1 cellular context compared by ENCODE assay signal in genomic region chr5:166068547-166069335, GRCh38.
TF ChIP-seq lines count a peak whose summit lies in the region.

No MANE protein-coding gene starts in this region.

TF ChIP-seq in H1, 55 proteins besides CTCF, POLR2A, EP300 and RAD21 (continued from another document):
- TF ChIP-seq, protein P1, sequence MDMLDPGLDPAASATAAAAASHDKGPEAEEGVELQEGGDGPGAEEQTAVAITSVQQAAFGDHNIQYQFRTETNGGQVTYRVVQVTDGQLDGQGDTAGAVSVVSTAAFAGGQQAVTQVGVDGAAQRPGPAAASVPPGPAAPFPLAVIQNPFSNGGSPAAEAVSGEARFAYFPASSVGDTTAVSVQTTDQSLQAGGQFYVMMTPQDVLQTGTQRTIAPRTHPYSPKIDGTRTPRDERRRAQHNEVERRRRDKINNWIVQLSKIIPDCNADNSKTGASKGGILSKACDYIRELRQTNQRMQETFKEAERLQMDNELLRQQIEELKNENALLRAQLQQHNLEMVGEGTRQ (IDR thresholded peaks at IDR 0.05; ENCODE audit: low read length), result no peak
- TF ChIP-seq MAFK (IDR thresholded peaks at IDR 0.05; ENCODE audit: low read depth, low read length), result no peak
- TF ChIP-seq RXRA (IDR thresholded peaks at IDR 0.05; ENCODE audit: insufficient read depth, low read depth, low read length), result no peak
- TF ChIP-seq HDAC2 (IDR thresholded peaks at IDR 0.05; ENCODE audit: borderline replicate concordance in 1 of 2, low read depth in 2 of 2, low read length in 2 of 2), result no peak
- TF ChIP-seq EZH2 (IDR thresholded peaks at IDR 0.05; ENCODE audit: low read depth, low read length, severe bottlenecking), result no peak
